ENCODE assay signal across 17 cellular contexts in genomic region chr5:83494666-83495065, GRCh38.
"Had no signal": no experiment of that assay in that cellular context is flagged by ENCODE, and none has a peak within 500 bp of the region (broad histone marks: within the 10 kb centered on the region; RNA-seq: fewer than 3 reads in every experiment).

No MANE protein-coding gene starts in this region.

- H3K9me3 Mint-ChIP-seq: activated T-cell treated with anti-CD3 and anti-CD28 coated beads, Interleukin-2, amount 50 U/mL, for 4 hours; T-helper 1 cell treated with Interleukin-12 subunit alpha and Interleukin-12 subunit beta and Interleukin-4 antibody, amounts not matched to agents 30 μg/mL and 1 μg/mL, for 36 hours had no signal

- H3K36me3 ChIP-seq: left ventricle myocardium inferior, stomach had no signal

- H3K9ac ChIP-seq: parathyroid adenoma had no signal

- H3K27ac ChIP-seq: left ventricle myocardium inferior, parathyroid adenoma, skin epidermis, stomach had no signal

- H3K4me1 ChIP-seq: ascending aorta, left ventricle myocardium inferior, parathyroid adenoma, stomach had no signal

- FAIRE-seq: colon, endothelial cell of umbilical vein had no signal

- H3K27me3 ChIP-seq: ascending aorta, stomach had no signal

- H3K79me2 ChIP-seq: parathyroid adenoma had no signal

- H2AFZ ChIP-seq: parathyroid adenoma had no signal

- H3K4me1 Mint-ChIP-seq: activated naive CD8-positive, alpha-beta T cell treated with anti-CD3 and anti-CD28 coated beads, Interleukin-2, amount 10 ng/mL, durations not matched to agents 7 days and 5 days had no signal

- DNase-seq: activated CD4-positive, alpha-beta T cell treated with anti-CD3 and anti-CD28 coated beads, Interleukin-2, amount 50 U/mL, for 48 hours; activated gamma-delta T cell treated with Interleukin-2 at 50 U/mL for 16 hours; activated naive CD8-positive, alpha-beta T cell treated with anti-CD3 and anti-CD28 coated beads, Interleukin-2, amount 10 ng/mL, durations not matched to agents 7 days and 5 days; activated T-cell treated with anti-CD3 and anti-CD28 coated beads, Interleukin-2, amount 50 U/mL, for 4 hours; foreskin melanocyte; head of caudate nucleus; islet precursor cell; left ventricle myocardium inferior; stomach had no signal

- H3K27ac Mint-ChIP-seq: activated naive CD8-positive, alpha-beta T cell treated with anti-CD3 and anti-CD28 coated beads, Interleukin-2, amount 10 ng/mL, durations not matched to agents 7 days and 5 days; T-helper 1 cell treated with Interleukin-12 subunit alpha and Interleukin-12 subunit beta and Interleukin-4 antibody, amounts not matched to agents 30 μg/mL and 1 μg/mL, for 36 hours had no signal

- ATAC-seq: activated CD4-positive, CD25-positive, alpha-beta regulatory T cell treated with anti-CD3 and anti-CD28 coated beads, Interleukin-2, amount 50 U/mL, for 24 hours; activated T-cell treated with anti-CD3 and anti-CD28 coated beads, Interleukin-2, amount 50 U/mL, for 4 hours had no signal

- H3K36me3 Mint-ChIP-seq: activated naive CD8-positive, alpha-beta T cell treated with anti-CD3 and anti-CD28 coated beads, Interleukin-2, amount 10 ng/mL, durations not matched to agents 7 days and 5 days had no signal

- H3K9me3 ChIP-seq: ascending aorta, left ventricle myocardium inferior, stomach, thoracic aorta had no signal

- H3K4me3 Mint-ChIP-seq: activated naive CD8-positive, alpha-beta T cell treated with anti-CD3 and anti-CD28 coated beads, Interleukin-2, amount 10 ng/mL, durations not matched to agents 7 days and 5 days; activated T-cell treated with anti-CD3 and anti-CD28 coated beads, Interleukin-2, amount 50 U/mL, for 4 hours; T-helper 1 cell treated with Interleukin-12 subunit alpha and Interleukin-12 subunit beta and Interleukin-4 antibody, amounts not matched to agents 30 μg/mL and 1 μg/mL, for 36 hours had no signal

- H3K4me3 ChIP-seq: ascending aorta, left ventricle myocardium inferior, skin epidermis, stomach, thoracic aorta had no signal
